Comparison of ENCODE assay signal across 9 cellular contexts in the genomic region with DNA sequence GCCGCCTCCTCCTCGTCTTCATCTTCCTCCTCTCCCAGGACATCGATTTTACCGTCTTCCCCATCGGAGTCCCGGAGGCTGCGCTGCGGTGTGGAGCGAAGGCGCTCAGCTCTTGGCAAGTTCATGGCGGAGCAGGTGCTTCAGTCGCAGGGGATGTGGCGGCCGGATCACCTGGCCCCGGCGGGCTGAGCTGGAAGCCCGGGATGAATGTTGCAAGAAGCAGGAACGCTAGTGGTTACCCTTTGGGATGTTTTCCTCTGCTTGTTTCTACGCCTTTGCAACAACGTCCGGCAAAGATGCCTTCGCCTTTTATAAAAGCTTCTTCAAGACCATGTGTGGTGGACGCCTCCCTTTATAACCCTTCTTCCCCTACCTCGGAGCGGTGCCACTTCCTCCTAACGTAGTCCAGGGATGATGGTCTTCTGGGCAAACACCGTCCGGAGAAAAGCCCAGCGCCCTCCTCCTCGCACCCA. TPM values are rescaled to one million over a fixed set of nuclear protein-coding genes. Genes with fewer than 3 reads are reported as not detected.
DNase-seq lines count a peak whose midpoint lies in the region; ATAC-seq and TF ChIP-seq lines count a peak whose summit lies in the region.
"Not testable (repeated sequence)": the region's sequence is repeated elsewhere in the genome, so short reads cannot be mapped to it uniquely, and the experiment has no call there.
"Had no signal": no experiment of that assay in that cellular context is flagged by ENCODE, and none has a peak within 500 bp of the region (broad histone marks: within the 10 kb centered on the region; RNA-seq: fewer than 3 reads in every experiment).

A gene (minus strand): TSS at position 423 of the 473 bp plus-strand sequence. CDS start 298 bp downstream, at position 125.

- not testable (repeated sequence) for H3K9me3 ChIP-seq in CD4-positive, alpha-beta T cell (ENCODE audit: control insufficient read depth, low read length); HUES64 (ENCODE audit: insufficient read depth, low read depth, low read length); endodermal cell (ENCODE audit: control insufficient read depth, low read length)

- H3K4me3 Mint-ChIP-seq in CD4-positive, alpha-beta T cell: peak within 1 kb of the TSS; percentile 69
- peak within 1 kb of the TSS; percentile 49 for H3K4me3 Mint-ChIP-seq in activated CD4-positive, alpha-beta memory T cell treated with anti-CD3 and anti-CD28 coated beads for 36 hours
- H3K4me3 Mint-ChIP-seq in activated naive CD4-positive, alpha-beta T cell treated with anti-CD3 and anti-CD28 coated beads, Interleukin-2, amount 50 U/mL, for 24 hours: peak within 1 kb of the TSS; percentile 62
- H3K4me3 Mint-ChIP-seq in endodermal cell (peak within 1 kb of the TSS; percentile 56), immature natural killer cell (peak within 1 kb of the TSS; percentile 58 to 72 (median 60)), neural crest cell (peak within 1 kb of the TSS; percentile 65)
- H3K4me3 Mint-ChIP-seq in stimulated activated naive B cell treated with anti-CD40 and anti-IgM and Interleukin-4, amounts not matched to agents 10 μg/mL and 1 μg/mL and 100 μg/mL, for 72 hours: peak within 1 kb of the TSS; percentile 78 to 81

- not testable (repeated sequence) for TF ChIP-seq CTCF in CD4-positive, alpha-beta T cell (IDR thresholded peaks at IDR 0.05); endodermal cell (conservative IDR thresholded peaks at IDR 0.05); neural crest cell (conservative IDR thresholded peaks at IDR 0.05)

- not testable (repeated sequence) for H3K36me3 ChIP-seq in HUES64 (ENCODE audit: insufficient read depth, low read length); endodermal cell (ENCODE audit: control insufficient read depth, insufficient read depth, low read length)

- POLR2A ChIA-PET in CD4-positive, alpha-beta T cell (lab: Charles Lee); activated CD4-positive, alpha-beta memory T cell treated with anti-CD3 and anti-CD28 coated beads for 36 hours (lab: Charles Lee): not testable (repeated sequence)

- H3K27me3 Mint-ChIP-seq in CD4-positive, alpha-beta T cell: peaks cover 41% of the 10 kb centered on the region
- H3K27me3 Mint-ChIP-seq in activated CD4-positive, alpha-beta memory T cell treated with anti-CD3 and anti-CD28 coated beads for 36 hours: peaks cover 20% of the 10 kb centered on the region
- peaks cover 24% of the 10 kb centered on the region for H3K27me3 Mint-ChIP-seq in activated naive CD4-positive, alpha-beta T cell treated with anti-CD3 and anti-CD28 coated beads, Interleukin-2, amount 50 U/mL, for 24 hours
- H3K27me3 Mint-ChIP-seq in endodermal cell (ENCODE audit: insufficient read depth) (peaks cover 65% of the 10 kb centered on the region), immature natural killer cell (ENCODE audit: low read depth in 3 of 3) (peaks cover 25 to 33% (median 31%) of the 10 kb centered on the region in 3 donors), neural crest cell (ENCODE audit: low read depth) (peaks cover 57% of the 10 kb centered on the region)
- H3K27me3 Mint-ChIP-seq in stimulated activated naive B cell treated with anti-CD40 and anti-IgM and Interleukin-4, amounts not matched to agents 10 μg/mL and 1 μg/mL and 100 μg/mL, for 72 hours: peaks cover 19 to 44% of the 10 kb centered on the region in 2 donors

- DNase-seq in CD4-positive, alpha-beta T cell; activated CD4-positive, alpha-beta memory T cell treated with anti-CD3 and anti-CD28 coated beads for 36 hours; immature natural killer cell; neural crest cell (ENCODE audit: low read depth, low spot score); stimulated activated naive B cell treated with anti-CD40 and anti-IgM and Interleukin-4, amounts not matched to agents 10 μg/mL and 1 μg/mL and 100 μg/mL, for 72 hours: not testable (repeated sequence)
- peak; percentile 62 for DNase-seq in endodermal cell

- peaks cover 20% of the 10 kb centered on the region for H3K27me3 ChIP-seq in CD4-positive, alpha-beta T cell (ENCODE audit: control insufficient read depth, insufficient read depth, low read length)
- H3K27me3 ChIP-seq in HUES64 (ENCODE audit: insufficient read depth, low read length) (peaks cover 55% of the 10 kb centered on the region), endodermal cell (ENCODE audit: control insufficient read depth, insufficient read depth, low read length, poor library complexity, severe bottlenecking) (peaks cover 57% of the 10 kb centered on the region)

- not testable (repeated sequence) for H3K27ac Mint-ChIP-seq in CD4-positive, alpha-beta T cell; activated CD4-positive, alpha-beta memory T cell treated with anti-CD3 and anti-CD28 coated beads for 36 hours; endodermal cell; immature natural killer cell; neural crest cell (ENCODE audit: unreplicated experiment)
- peak within 1 kb of the TSS; percentile 55 for H3K27ac Mint-ChIP-seq in activated naive CD4-positive, alpha-beta T cell treated with anti-CD3 and anti-CD28 coated beads, Interleukin-2, amount 50 U/mL, for 24 hours
- peak within 1 kb of the TSS; percentile 81 for H3K27ac Mint-ChIP-seq in stimulated activated naive B cell treated with anti-CD40 and anti-IgM and Interleukin-4, amounts not matched to agents 10 μg/mL and 1 μg/mL and 100 μg/mL, for 72 hours

- peaks cover 26% of the 10 kb centered on the region for H3K4me1 Mint-ChIP-seq in CD4-positive, alpha-beta T cell (ENCODE audit: low read depth)
- peaks cover 15% of the 10 kb centered on the region for H3K4me1 Mint-ChIP-seq in activated CD4-positive, alpha-beta memory T cell treated with anti-CD3 and anti-CD28 coated beads for 36 hours (ENCODE audit: low read depth)
- H3K4me1 Mint-ChIP-seq in activated naive CD4-positive, alpha-beta T cell treated with anti-CD3 and anti-CD28 coated beads, Interleukin-2, amount 50 U/mL, for 24 hours: peaks cover 20% of the 10 kb centered on the region
- not testable (repeated sequence) for H3K4me1 Mint-ChIP-seq in endodermal cell
- H3K4me1 Mint-ChIP-seq in immature natural killer cell: peaks cover 21 to 25% of the 10 kb centered on the region in 2 donors
- H3K4me1 Mint-ChIP-seq in neural crest cell: peaks cover 13% of the 10 kb centered on the region
- H3K4me1 Mint-ChIP-seq in stimulated activated naive B cell treated with anti-CD40 and anti-IgM and Interleukin-4, amounts not matched to agents 10 μg/mL and 1 μg/mL and 100 μg/mL, for 72 hours: peaks cover 20 to 33% of the 10 kb centered on the region in 2 donors

- not testable (repeated sequence) for H3K9ac ChIP-seq in HUES64 (ENCODE audit: low read depth, low read length); endodermal cell (ENCODE audit: extremely low read depth, low read length, poor library complexity, severe bottlenecking)

- intact Hi-C loops in CD4-positive, alpha-beta T cell (cut with DNase I, micrococcal nuclease); activated CD4-positive, alpha-beta memory T cell treated with anti-CD3 and anti-CD28 coated beads for 36 hours (cut with micrococcal nuclease): not testable (repeated sequence)

- H3K36me3 Mint-ChIP-seq in CD4-positive, alpha-beta T cell (ENCODE audit: low read depth): peaks cover 15% of the 10 kb centered on the region
- H3K36me3 Mint-ChIP-seq in activated CD4-positive, alpha-beta memory T cell treated with anti-CD3 and anti-CD28 coated beads for 36 hours; activated naive CD4-positive, alpha-beta T cell treated with anti-CD3 and anti-CD28 coated beads, Interleukin-2, amount 50 U/mL, for 24 hours; endodermal cell (ENCODE audit: low read depth); immature natural killer cell; stimulated activated naive B cell treated with anti-CD40 and anti-IgM and Interleukin-4, amounts not matched to agents 10 μg/mL and 1 μg/mL and 100 μg/mL, for 72 hours: not testable (repeated sequence)
- H3K36me3 Mint-ChIP-seq in neural crest cell (ENCODE audit: low read depth): peaks cover 10% of the 10 kb centered on the region

- H3K9me3 Mint-ChIP-seq in CD4-positive, alpha-beta T cell; activated CD4-positive, alpha-beta memory T cell treated with anti-CD3 and anti-CD28 coated beads for 36 hours; activated naive CD4-positive, alpha-beta T cell treated with anti-CD3 and anti-CD28 coated beads, Interleukin-2, amount 50 U/mL, for 24 hours; endodermal cell; immature natural killer cell; neural crest cell; stimulated activated naive B cell treated with anti-CD40 and anti-IgM and Interleukin-4, amounts not matched to agents 10 μg/mL and 1 μg/mL and 100 μg/mL, for 72 hours: not testable (repeated sequence)

- not testable (repeated sequence) for H3K27ac ChIP-seq in CD4-positive, alpha-beta T cell (ENCODE audit: low read depth, low read length); HUES64 (ENCODE audit: low read depth, low read length); endodermal cell (ENCODE audit: low read depth, low read length)

- not testable (repeated sequence) for ATAC-seq in CD4-positive, alpha-beta T cell (ENCODE audit: poor library complexity); stimulated activated naive B cell treated with anti-CD40 and anti-IgM and Interleukin-4, amounts not matched to agents 10 μg/mL and 1 μg/mL and 100 μg/mL, for 72 hours (replicated peaks)

- CTCF ChIA-PET in CD4-positive, alpha-beta T cell (lab: Charles Lee); activated CD4-positive, alpha-beta memory T cell treated with anti-CD3 and anti-CD28 coated beads for 36 hours (lab: Charles Lee): not testable (repeated sequence)

- H3K4me1 ChIP-seq in HUES64 (ENCODE audit: insufficient read depth, low read length); endodermal cell (ENCODE audit: control insufficient read depth, insufficient read depth, low read length): not testable (repeated sequence)

- 7% methylated on average over 30 of the region's 30 CpGs for WGBS in HUES64
- WGBS in endodermal cell (ENCODE audit: insufficient coverage in 1 of 2, insufficient read length in 1 of 2), 2 experiments: 13 to 30% methylated on average over 2 to 30 of the region's 30 CpGs

- peak within 1 kb of the TSS; percentile 39 for H3K4me3 ChIP-seq in HUES64 (ENCODE audit: low read length)
- not testable (repeated sequence) for H3K4me3 ChIP-seq in endodermal cell (ENCODE audit: low read length)

RNA-seq across cellular contexts. Expression of the gene that starts here (rescaled TPM):
- total RNA-seq in CD4-positive, alpha-beta T cell: under 1 TPM in 1 of 2 experiments, not detected in 1; 0.20 TPM
- 0.10 TPM for polyA plus RNA-seq in HUES64 (2013, experiment 1 of 2)
- polyA plus RNA-seq in HUES64 (2013, experiment 2 of 2): 0.13 TPM
- not detected for total RNA-seq in activated CD4-positive, alpha-beta memory T cell treated with anti-CD3 and anti-CD28 coated beads for 36 hours
- total RNA-seq in endodermal cell: under 1 TPM in 1 of 2 donors, not detected in 1; 0.26 TPM
- 0.14 TPM for polyA plus RNA-seq in endodermal cell (2013, experiment 1 of 2)
- not detected for polyA plus RNA-seq in endodermal cell (2013, experiment 2 of 2)
- polyA plus RNA-seq in immature natural killer cell: not detected
- 0.36 and 0.77 TPM in 2 replicates for total RNA-seq in neural crest cell
- total RNA-seq: left cardiac atrium had no signal

Comparison
In these comparisons a context has a peak if more than half of its experiments do, and no peak if none do; other contexts are left out.
1. Peak in DNase-seq in endodermal cell; RNA of the gene not detected or under 1 TPM.